Comparison of ENCODE assay signal across 8 cellular contexts in genomic region chr2:229921892-229922448, GRCh38. TPM values are rescaled to one million over a fixed set of nuclear protein-coding genes. Genes with fewer than 3 reads are reported as not detected.
A peak's percentile ranks its signal among the peaks of the same experiment; 100 is the strongest.
DNase-seq lines count a peak whose midpoint lies in the region; ATAC-seq and TF ChIP-seq lines count a peak whose summit lies in the region.

TSS of gene TRIP12 (minus strand) at chr2:229922009. CDS start at chr2:229880079, 41,930 bp downstream.

- peak; percentile 67 for ATAC-seq in GM21737 (IDR thresholded peaks at IDR 0.05; ENCODE audit: unreplicated experiment)
- peak; percentile 88 for ATAC-seq in naive thymus-derived CD4-positive, alpha-beta T cell
- peak; percentile 78 to 82 for ATAC-seq in stimulated activated naive B cell treated with anti-CD40 and anti-IgM and Interleukin-4, amounts not matched to agents 10 μg/mL and 1 μg/mL and 100 μg/mL, for 72 hours (replicated peaks)

- no peaks in the 10 kb centered on the region for H3K9me3 ChIP-seq in naive thymus-derived CD4-positive, alpha-beta T cell (ENCODE audit: control insufficient read depth in 2 of 3, low read length in 3 of 3)

- peaks cover 40% of the 10 kb centered on the region for H3K79me2 ChIP-seq in KMS-11 (ENCODE audit: insufficient read depth, low read depth)

- DNase-seq in DMS79 (lab: John Stamatoyannopoulos, UW) (peak; percentile 86), RKO (ENCODE audit: low spot score) (peak; percentile 90), fibroblast of gingiva (ENCODE audit: low read depth) (peak; percentile 100)
- peak; percentile 83 for DNase-seq in activated T-helper 1 cell treated with anti-CD3 and anti-CD28 coated beads, Interleukin-12 subunit alpha, Interleukin-12 subunit beta, Interleukin-2, Interleukin-4 antibody, amounts not matched to agents 30 ng/mL and 10 ng/mL and 1 ng/mL, durations not matched to agents 14 hours and 24 hours and 36 hours (ENCODE audit: low spot score)
- DNase-seq in naive thymus-derived CD4-positive, alpha-beta T cell = peak; percentile 87 to 97 (median 95)
- peak; percentile 93 for DNase-seq in stimulated activated naive B cell treated with anti-CD40 and anti-IgM and Interleukin-4, amounts not matched to agents 10 μg/mL and 1 μg/mL and 100 μg/mL, for 72 hours

- peak within 1 kb of the TSS; percentile 73 for H3K9ac ChIP-seq in KMS-11

- no peaks in the 10 kb centered on the region for H3K9me3 Mint-ChIP-seq in activated T-helper 1 cell treated with anti-CD3 and anti-CD28 coated beads, Interleukin-12 subunit alpha, Interleukin-12 subunit beta, Interleukin-2, Interleukin-4 antibody, amounts not matched to agents 30 ng/mL and 10 ng/mL and 1 ng/mL, durations not matched to agents 14 hours and 24 hours and 36 hours
- H3K9me3 Mint-ChIP-seq in naive thymus-derived CD4-positive, alpha-beta T cell = peaks cover 0 to 10% (median 0%) of the 10 kb centered on the region in 11 donors
- H3K9me3 Mint-ChIP-seq in stimulated activated naive B cell treated with anti-CD40 and anti-IgM and Interleukin-4, amounts not matched to agents 10 μg/mL and 1 μg/mL and 100 μg/mL, for 72 hours = peaks cover 2 to 4% of the 10 kb centered on the region in 2 donors

- H2AFZ ChIP-seq in KMS-11 (ENCODE audit: low read depth) = peak within 1 kb of the TSS; percentile 86

- intact Hi-C loops in activated T-helper 1 cell treated with anti-CD3 and anti-CD28 coated beads, Interleukin-12 subunit alpha, Interleukin-12 subunit beta, Interleukin-2, Interleukin-4 antibody, amounts not matched to agents 30 ng/mL and 10 ng/mL and 1 ng/mL, durations not matched to agents 14 hours and 24 hours and 36 hours (cut with micrococcal nuclease) = loop anchor here (1.0 to 10.0 kb wide), 7 partner anchors 100 to 1859 kb away; partner anchors contain the start of genes NCL, PDE6D, PSMD1 and SLC16A14
- intact Hi-C loops in naive thymus-derived CD4-positive, alpha-beta T cell (cut with micrococcal nuclease) = loop anchor here (1.0 to 10.0 kb wide), 15 partner anchors 69 to 1859 kb away; partner anchors contain the start of genes PSMD1 (in 2 of the 2), CAB39 (in 1 of the 2), NCL (in 1 of the 2) and PDE6D (in 1 of the 2)

- POLR2A ChIA-PET in naive thymus-derived CD4-positive, alpha-beta T cell (lab: Charles Lee) = interaction anchor here (0.6 to 1.8 kb wide), 7 partner anchors 9 to 693 kb away, joined by 3 to 13 read pairs (median 4); no protein-coding TSS in a partner anchor

- no peaks in the 10 kb centered on the region for H4K20me1 ChIP-seq in KMS-11 (ENCODE audit: insufficient read depth)

- H3K4me3 Mint-ChIP-seq in activated T-helper 1 cell treated with anti-CD3 and anti-CD28 coated beads, Interleukin-12 subunit alpha, Interleukin-12 subunit beta, Interleukin-2, Interleukin-4 antibody, amounts not matched to agents 30 ng/mL and 10 ng/mL and 1 ng/mL, durations not matched to agents 14 hours and 24 hours and 36 hours = peak within 1 kb of the TSS; percentile 97
- H3K4me3 Mint-ChIP-seq in naive thymus-derived CD4-positive, alpha-beta T cell = peak within 1 kb of the TSS; percentile 85 to 99 (median 96)
- H3K4me3 Mint-ChIP-seq in stimulated activated naive B cell treated with anti-CD40 and anti-IgM and Interleukin-4, amounts not matched to agents 10 μg/mL and 1 μg/mL and 100 μg/mL, for 72 hours = peak within 1 kb of the TSS; percentile 96 to 98

- no peaks in the 10 kb centered on the region for H3K27me3 ChIP-seq in KMS-11 (ENCODE audit: insufficient read depth, low read depth)
- no peaks in the 10 kb centered on the region for H3K27me3 ChIP-seq in naive thymus-derived CD4-positive, alpha-beta T cell (ENCODE audit: control insufficient read depth in 2 of 2, insufficient read depth in 2 of 2, low read length in 2 of 2)

- H3K27ac ChIP-seq in KMS-11 = peak within 1 kb of the TSS; percentile 71
- peak within 1 kb of the TSS; percentile 98 for H3K27ac ChIP-seq in naive thymus-derived CD4-positive, alpha-beta T cell (ENCODE audit: low read depth, low read length)

- H3K4me1 Mint-ChIP-seq in activated T-helper 1 cell treated with anti-CD3 and anti-CD28 coated beads, Interleukin-12 subunit alpha, Interleukin-12 subunit beta, Interleukin-2, Interleukin-4 antibody, amounts not matched to agents 30 ng/mL and 10 ng/mL and 1 ng/mL, durations not matched to agents 14 hours and 24 hours and 36 hours (ENCODE audit: low read depth) = peaks cover 40% of the 10 kb centered on the region
- H3K4me1 Mint-ChIP-seq in naive thymus-derived CD4-positive, alpha-beta T cell = peaks cover 30 to 62% (median 49%) of the 10 kb centered on the region in 7 donors
- H3K4me1 Mint-ChIP-seq in stimulated activated naive B cell treated with anti-CD40 and anti-IgM and Interleukin-4, amounts not matched to agents 10 μg/mL and 1 μg/mL and 100 μg/mL, for 72 hours = peaks cover 21 to 22% of the 10 kb centered on the region in 2 donors

- CTCF ChIA-PET in naive thymus-derived CD4-positive, alpha-beta T cell (lab: Charles Lee) = interaction anchor here (0.6 to 1.3 kb wide), 2 partner anchors 93 to 128 kb away, joined by 3 read pairs; no protein-coding TSS in a partner anchor

- no peaks in the 10 kb centered on the region for H3K27me3 Mint-ChIP-seq in activated T-helper 1 cell treated with anti-CD3 and anti-CD28 coated beads, Interleukin-12 subunit alpha, Interleukin-12 subunit beta, Interleukin-2, Interleukin-4 antibody, amounts not matched to agents 30 ng/mL and 10 ng/mL and 1 ng/mL, durations not matched to agents 14 hours and 24 hours and 36 hours (ENCODE audit: insufficient read depth)
- H3K27me3 Mint-ChIP-seq in naive thymus-derived CD4-positive, alpha-beta T cell = no peaks in the 10 kb centered on the region
- H3K27me3 Mint-ChIP-seq in stimulated activated naive B cell treated with anti-CD40 and anti-IgM and Interleukin-4, amounts not matched to agents 10 μg/mL and 1 μg/mL and 100 μg/mL, for 72 hours = no peaks in the 10 kb centered on the region

- H3K4me2 ChIP-seq in KMS-11 = peak within 1 kb of the TSS; percentile 89

- TF ChIP-seq CTCF in KMS-11 (conservative IDR thresholded peaks at IDR 0.05; ENCODE audit: low read depth, low read length) = no peak

- H3K4me1 ChIP-seq in KMS-11 (ENCODE audit: low read depth, poor library complexity, severe bottlenecking) = peaks cover 9% of the 10 kb centered on the region
- peaks cover 18 to 35% of the 10 kb centered on the region in 2 donors for H3K4me1 ChIP-seq in naive thymus-derived CD4-positive, alpha-beta T cell (ENCODE audit: control insufficient read depth in 2 of 2, insufficient read depth in 2 of 2, low read length in 2 of 2)

- peaks cover 20% of the 10 kb centered on the region for H3K36me3 Mint-ChIP-seq in activated T-helper 1 cell treated with anti-CD3 and anti-CD28 coated beads, Interleukin-12 subunit alpha, Interleukin-12 subunit beta, Interleukin-2, Interleukin-4 antibody, amounts not matched to agents 30 ng/mL and 10 ng/mL and 1 ng/mL, durations not matched to agents 14 hours and 24 hours and 36 hours (ENCODE audit: low read depth)
- peaks cover 5 to 15% (median 7%) of the 10 kb centered on the region in 5 donors for H3K36me3 Mint-ChIP-seq in naive thymus-derived CD4-positive, alpha-beta T cell
- H3K36me3 Mint-ChIP-seq in stimulated activated naive B cell treated with anti-CD40 and anti-IgM and Interleukin-4, amounts not matched to agents 10 μg/mL and 1 μg/mL and 100 μg/mL, for 72 hours = peaks cover 10 to 25% of the 10 kb centered on the region in 2 donors

- H3K27ac Mint-ChIP-seq in activated T-helper 1 cell treated with anti-CD3 and anti-CD28 coated beads, Interleukin-12 subunit alpha, Interleukin-12 subunit beta, Interleukin-2, Interleukin-4 antibody, amounts not matched to agents 30 ng/mL and 10 ng/mL and 1 ng/mL, durations not matched to agents 14 hours and 24 hours and 36 hours = peak within 1 kb of the TSS; percentile 96
- peak within 1 kb of the TSS; percentile 93 to 100 (median 98) for H3K27ac Mint-ChIP-seq in naive thymus-derived CD4-positive, alpha-beta T cell
- H3K27ac Mint-ChIP-seq in stimulated activated naive B cell treated with anti-CD40 and anti-IgM and Interleukin-4, amounts not matched to agents 10 μg/mL and 1 μg/mL and 100 μg/mL, for 72 hours = peak within 1 kb of the TSS; percentile 100

- 0 out of 2 replicates have a peak, but pooled peaks cover 2% of the 10 kb centered on the region for H3K36me3 ChIP-seq in KMS-11 (ENCODE audit: insufficient read depth)
- H3K36me3 ChIP-seq in naive thymus-derived CD4-positive, alpha-beta T cell (ENCODE audit: control insufficient read depth in 2 of 3, insufficient read depth in 3 of 3, low read length in 3 of 3) = peaks cover 0 to 16% (median 0%) of the 10 kb centered on the region in 3 experiments

- H3K4me3 ChIP-seq in KMS-11 (IDR thresholded peaks at IDR 0.05; ENCODE audit: insufficient read depth, low read depth, low read length) = peak within 1 kb of the TSS; percentile 87
- H3K4me3 ChIP-seq in naive thymus-derived CD4-positive, alpha-beta T cell (ENCODE audit: low read length) = peak within 1 kb of the TSS; percentile 99

RNA-seq across cellular contexts. Expression of gene TRIP12, which starts in this region (rescaled TPM):
- total RNA-seq in activated T-helper 1 cell treated with anti-CD3 and anti-CD28 coated beads, Interleukin-12 subunit alpha, Interleukin-12 subunit beta, Interleukin-2, Interleukin-4 antibody, amounts not matched to agents 30 ng/mL and 10 ng/mL and 1 ng/mL, durations not matched to agents 14 hours and 24 hours and 36 hours = 244 and 253 TPM in 2 replicates
- total RNA-seq in naive thymus-derived CD4-positive, alpha-beta T cell = 100 to 1,000 TPM; 184 to 247 (median 231) TPM
- 10 to 100 TPM; 34.8 to 60.2 TPM for polyA plus RNA-seq in naive thymus-derived CD4-positive, alpha-beta T cell

Comparison
In these comparisons a context has a peak if more than half of its experiments do, and no peak if none do; other contexts are left out.
1. Peak in every context shown above with its lines: DNase-seq, ATAC-seq, H3K4me3 ChIP-seq and H3K27ac ChIP-seq.